Comparison of ENCODE assay signal across 7 cellular contexts in genomic region chr1:25810341-25811299, GRCh38. TPM values are rescaled to one million over a fixed set of nuclear protein-coding genes. Genes with fewer than 3 reads are reported as not detected.
A peak's percentile ranks its signal among the peaks of the same experiment; 100 is the strongest.
DNase-seq lines count a peak whose midpoint lies in the region; TF ChIP-seq lines count a peak whose summit lies in the region.

No MANE protein-coding gene starts in this region.

- TF ChIP-seq CTCF in GM12872 (IDR thresholded peaks at IDR 0.05; ENCODE audit: insufficient read depth, low read depth, low read length) (peak; percentile 95), WI38 (IDR thresholded peaks at IDR 0.05; ENCODE audit: low read depth, low read length) (peak; percentile 81), MCF 10A (IDR thresholded peaks at IDR 0.05; ENCODE audit: unreplicated experiment) (peak; percentile 92)

- CTCF ChIA-PET in MCF 10A (lab: Yijun Ruan, JAX), result interaction anchor here (0.5 to 2.7 kb wide), 14 partner anchors 8 to 987 kb away, joined by 3 to 17 read pairs (median 3); partner anchors contain the start of gene SELENON

- peaks cover 8% of the 10 kb centered on the region for H3K4me1 Mint-ChIP-seq in MCF 10A (ENCODE audit: insufficient read depth, unreplicated experiment)

- no peak overlapping the region for H3K4me3 ChIP-seq in WI38 (ENCODE audit: low read depth, low read length)

- no peaks in the 10 kb centered on the region for H3K9me3 Mint-ChIP-seq in MCF 10A (ENCODE audit: unreplicated experiment)

- H3K27ac Mint-ChIP-seq in MCF 10A (ENCODE audit: low read depth, unreplicated experiment), result peak overlapping the region; percentile 70

- H3K36me3 Mint-ChIP-seq in MCF 10A (ENCODE audit: insufficient read depth, unreplicated experiment), result peaks cover 8% of the 10 kb centered on the region

- intact Hi-C loops in MCF 10A (cut with micrococcal nuclease), result loop anchor here (5.0 kb wide), 3 partner anchors 203 to 408 kb away; no protein-coding TSS in a partner anchor

- peak; percentile 31 for DNase-seq in NCI-H1105 (lab: John Stamatoyannopoulos, UW)
- DNase-seq in MCF 10A (ENCODE audit: unreplicated experiment), result peak; percentile 50
- peak; percentile 42 for DNase-seq in kidney glomerular epithelial cell (lab: John Stamatoyannopoulos, UW)
- peak; percentile 67 to 82 for DNase-seq in stimulated activated CD4-positive, alpha-beta T cell treated with anti-CD3 and anti-CD28 coated beads, Interleukin-4, amount 100 ng/mL, for 48 hours (ENCODE audit: low read depth in 2 of 2)
- no peak for DNase-seq in NCI-H524 treated with DMSO at 0.1 percent for 48 hours (lab: John Stamatoyannopoulos, UW)

- BruUV-seq in MCF 10A (replicated peaks; lab: Mats Ljungman, UMichigan), result no TSS peak

- POLR2A ChIA-PET in MCF 10A (lab: Yijun Ruan, JAX), result interaction anchor here (0.6 to 1.7 kb wide), 3 partner anchors 9 to 480 kb away, joined by 3 to 6 read pairs (median 3); partner anchors contain the start of gene MTFR1L

- no peak overlapping the region for H3K4me3 Mint-ChIP-seq in MCF 10A (ENCODE audit: unreplicated experiment)

- no peaks in the 10 kb centered on the region for H3K27me3 Mint-ChIP-seq in MCF 10A (ENCODE audit: insufficient read depth, unreplicated experiment)

RNA-seq across cellular contexts. Expression of gene MTFR1L, which starts 9.1 kb away (rescaled TPM):
- total RNA-seq in MCF 10A (2022), result 39.3 and 42.2 TPM in 2 replicates

RNA-seq across cellular contexts. Expression of gene SELENON, which starts 10.6 kb away (rescaled TPM):
- total RNA-seq in MCF 10A (2022), result 21.8 and 25.5 TPM in 2 replicates

RNA-seq across cellular contexts. Expression of gene AUNIP, which starts 48.6 kb away (rescaled TPM):
- 5.2 and 9.4 TPM in 2 replicates for total RNA-seq in MCF 10A (2022)
